ENCODE assay signal across 1 cellular context in the genomic region with DNA sequence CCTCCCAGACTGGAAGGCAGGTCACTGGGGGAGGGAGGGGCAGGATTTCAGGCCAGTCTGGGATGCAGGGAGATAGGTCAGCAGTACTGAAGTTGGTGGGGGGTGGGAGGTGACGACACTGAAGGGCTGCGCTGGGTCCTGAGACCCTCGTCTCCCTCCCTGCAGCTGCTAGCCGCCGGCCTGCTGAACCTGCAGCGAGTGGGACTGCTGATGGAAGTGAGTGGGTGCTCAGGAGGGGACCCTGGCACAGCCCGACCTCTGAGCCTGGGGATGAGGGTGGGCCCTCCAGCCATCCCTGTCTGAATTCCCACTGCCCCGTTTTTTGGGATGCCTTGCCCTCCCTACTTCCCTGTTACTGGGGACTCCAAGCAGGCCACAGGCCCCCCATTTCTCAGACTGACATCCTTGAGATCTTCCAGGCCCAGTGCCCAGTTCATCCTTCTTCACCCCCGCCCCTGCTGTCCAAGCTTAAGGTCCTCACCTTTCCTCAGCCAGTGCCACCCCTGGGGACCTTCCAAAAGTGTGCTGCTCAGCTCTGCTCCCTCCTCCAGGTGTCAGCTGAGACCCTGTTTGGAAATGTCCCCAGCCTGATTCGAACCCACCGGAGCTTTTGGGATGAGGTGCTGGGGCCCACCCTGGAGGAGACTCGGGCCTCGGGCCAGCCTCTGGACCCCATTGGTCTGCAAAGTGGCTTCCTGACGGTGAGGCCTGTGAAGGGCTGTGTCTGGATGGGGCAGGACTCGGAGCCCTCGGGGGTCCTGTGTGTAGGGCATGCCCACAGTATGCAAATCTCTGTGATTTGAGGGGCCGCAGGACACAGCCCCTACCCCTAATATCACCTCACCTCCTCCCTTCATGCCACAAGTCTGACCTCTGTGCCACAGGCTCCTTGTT.
TF ChIP-seq lines count a peak whose summit lies in the region.

No MANE protein-coding gene starts in this region.

TF ChIP-seq in A549, 52 proteins besides CTCF, POLR2A, EP300 and RAD21 (continued from another document):
- TF ChIP-seq, protein P1, sequence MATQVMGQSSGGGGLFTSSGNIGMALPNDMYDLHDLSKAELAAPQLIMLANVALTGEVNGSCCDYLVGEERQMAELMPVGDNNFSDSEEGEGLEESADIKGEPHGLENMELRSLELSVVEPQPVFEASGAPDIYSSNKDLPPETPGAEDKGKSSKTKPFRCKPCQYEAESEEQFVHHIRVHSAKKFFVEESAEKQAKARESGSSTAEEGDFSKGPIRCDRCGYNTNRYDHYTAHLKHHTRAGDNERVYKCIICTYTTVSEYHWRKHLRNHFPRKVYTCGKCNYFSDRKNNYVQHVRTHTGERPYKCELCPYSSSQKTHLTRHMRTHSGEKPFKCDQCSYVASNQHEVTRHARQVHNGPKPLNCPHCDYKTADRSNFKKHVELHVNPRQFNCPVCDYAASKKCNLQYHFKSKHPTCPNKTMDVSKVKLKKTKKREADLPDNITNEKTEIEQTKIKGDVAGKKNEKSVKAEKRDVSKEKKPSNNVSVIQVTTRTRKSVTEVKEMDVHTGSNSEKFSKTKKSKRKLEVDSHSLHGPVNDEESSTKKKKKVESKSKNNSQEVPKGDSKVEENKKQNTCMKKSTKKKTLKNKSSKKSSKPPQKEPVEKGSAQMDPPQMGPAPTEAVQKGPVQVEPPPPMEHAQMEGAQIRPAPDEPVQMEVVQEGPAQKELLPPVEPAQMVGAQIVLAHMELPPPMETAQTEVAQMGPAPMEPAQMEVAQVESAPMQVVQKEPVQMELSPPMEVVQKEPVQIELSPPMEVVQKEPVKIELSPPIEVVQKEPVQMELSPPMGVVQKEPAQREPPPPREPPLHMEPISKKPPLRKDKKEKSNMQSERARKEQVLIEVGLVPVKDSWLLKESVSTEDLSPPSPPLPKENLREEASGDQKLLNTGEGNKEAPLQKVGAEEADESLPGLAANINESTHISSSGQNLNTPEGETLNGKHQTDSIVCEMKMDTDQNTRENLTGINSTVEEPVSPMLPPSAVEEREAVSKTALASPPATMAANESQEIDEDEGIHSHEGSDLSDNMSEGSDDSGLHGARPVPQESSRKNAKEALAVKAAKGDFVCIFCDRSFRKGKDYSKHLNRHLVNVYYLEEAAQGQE (IDR thresholded peaks at IDR 0.05): no peak
- TF ChIP-seq HOXA7 (CRISPR knock-in tag; IDR thresholded peaks at IDR 0.05): peak; percentile 88
- peak; percentile 89 for TF ChIP-seq TFCP2L1 (CRISPR knock-in tag; IDR thresholded peaks at IDR 0.05)
- no peak for TF ChIP-seq PHF8 (IDR thresholded peaks at IDR 0.05; ENCODE audit: borderline replicate concordance, low read depth)
- TF ChIP-seq FOXS1 (CRISPR knock-in tag; IDR thresholded peaks at IDR 0.05): no peak
- no peak for TF ChIP-seq RCOR1 (IDR thresholded peaks at IDR 0.05; ENCODE audit: low read depth, low read length)
- TF ChIP-seq HEYL (CRISPR knock-in tag; IDR thresholded peaks at IDR 0.05): no peak
- TF ChIP-seq KDM5A (IDR thresholded peaks at IDR 0.05): no peak
- TF ChIP-seq, protein P2, sequence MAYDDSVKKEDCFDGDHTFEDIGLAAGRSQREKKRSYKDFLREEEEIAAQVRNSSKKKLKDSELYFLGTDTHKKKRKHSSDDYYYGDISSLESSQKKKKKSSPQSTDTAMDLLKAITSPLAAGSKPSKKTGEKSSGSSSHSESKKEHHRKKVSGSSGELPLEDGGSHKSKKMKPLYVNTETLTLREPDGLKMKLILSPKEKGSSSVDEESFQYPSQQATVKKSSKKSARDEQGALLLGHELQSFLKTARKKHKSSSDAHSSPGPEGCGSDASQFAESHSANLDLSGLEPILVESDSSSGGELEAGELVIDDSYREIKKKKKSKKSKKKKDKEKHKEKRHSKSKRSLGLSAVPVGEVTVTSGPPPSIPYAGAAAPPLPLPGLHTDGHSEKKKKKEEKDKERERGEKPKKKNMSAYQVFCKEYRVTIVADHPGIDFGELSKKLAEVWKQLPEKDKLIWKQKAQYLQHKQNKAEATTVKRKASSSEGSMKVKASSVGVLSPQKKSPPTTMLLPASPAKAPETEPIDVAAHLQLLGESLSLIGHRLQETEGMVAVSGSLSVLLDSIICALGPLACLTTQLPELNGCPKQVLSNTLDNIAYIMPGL (CRISPR knock-in tag; IDR thresholded peaks at IDR 0.05; ENCODE audit: borderline replicate concordance): peak; percentile 19; the same call in 1 of the 2 replicates
- no peak for TF ChIP-seq ZSCAN20 (CRISPR knock-in tag; IDR thresholded peaks at IDR 0.05)
- TF ChIP-seq GATA3 (IDR thresholded peaks at IDR 0.05; ENCODE audit: borderline replicate concordance): no peak
- TF ChIP-seq, protein P3, sequence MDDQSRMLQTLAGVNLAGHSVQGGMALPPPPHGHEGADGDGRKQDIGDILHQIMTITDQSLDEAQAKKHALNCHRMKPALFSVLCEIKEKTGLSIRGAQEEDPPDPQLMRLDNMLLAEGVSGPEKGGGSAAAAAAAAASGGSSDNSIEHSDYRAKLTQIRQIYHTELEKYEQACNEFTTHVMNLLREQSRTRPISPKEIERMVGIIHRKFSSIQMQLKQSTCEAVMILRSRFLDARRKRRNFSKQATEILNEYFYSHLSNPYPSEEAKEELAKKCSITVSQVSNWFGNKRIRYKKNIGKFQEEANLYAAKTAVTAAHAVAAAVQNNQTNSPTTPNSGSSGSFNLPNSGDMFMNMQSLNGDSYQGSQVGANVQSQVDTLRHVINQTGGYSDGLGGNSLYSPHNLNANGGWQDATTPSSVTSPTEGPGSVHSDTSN (IDR thresholded peaks at IDR 0.05): peak; percentile 15; the same call in 1 of the 2 replicates
- TF ChIP-seq CBX8 (IDR thresholded peaks at IDR 0.05): no peak
- no peak for TF ChIP-seq NR3C1 (IDR thresholded peaks at IDR 0.05)
- TF ChIP-seq, protein P4, sequence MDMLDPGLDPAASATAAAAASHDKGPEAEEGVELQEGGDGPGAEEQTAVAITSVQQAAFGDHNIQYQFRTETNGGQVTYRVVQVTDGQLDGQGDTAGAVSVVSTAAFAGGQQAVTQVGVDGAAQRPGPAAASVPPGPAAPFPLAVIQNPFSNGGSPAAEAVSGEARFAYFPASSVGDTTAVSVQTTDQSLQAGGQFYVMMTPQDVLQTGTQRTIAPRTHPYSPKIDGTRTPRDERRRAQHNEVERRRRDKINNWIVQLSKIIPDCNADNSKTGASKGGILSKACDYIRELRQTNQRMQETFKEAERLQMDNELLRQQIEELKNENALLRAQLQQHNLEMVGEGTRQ (IDR thresholded peaks at IDR 0.05): no peak
- TF ChIP-seq JUNB (IDR thresholded peaks at IDR 0.05): no peak
TF ChIP-seq in A549: peak in this region for 8.
